1 cellular context compared by ENCODE assay signal in the genomic region with DNA sequence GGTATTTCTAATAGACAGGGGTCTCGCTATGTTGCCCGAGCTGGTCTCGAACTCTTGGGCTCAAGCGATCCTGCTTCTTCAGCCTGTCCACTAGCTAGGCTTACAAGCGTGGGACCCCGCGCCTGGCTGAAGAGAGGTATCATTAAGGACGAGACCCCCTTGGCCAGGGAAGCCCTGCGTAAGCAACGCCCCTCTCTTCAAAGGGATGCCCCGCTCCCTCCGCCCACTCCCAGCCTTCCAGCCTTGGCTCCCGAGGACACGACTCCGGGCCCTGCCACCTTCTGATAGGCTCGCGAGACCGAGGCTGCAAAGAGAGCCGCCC.
TF ChIP-seq lines count a peak whose summit lies in the region.

No MANE protein-coding gene starts in this region.

TF ChIP-seq in HepG2, 621 proteins besides CTCF, POLR2A, EP300 and RAD21:
- TF ChIP-seq ZNF281 (CRISPR knock-in tag; IDR thresholded peaks at IDR 0.05; ENCODE audit: borderline replicate concordance) = no peak
- TF ChIP-seq ZBTB7A (CRISPR knock-in tag; IDR thresholded peaks at IDR 0.05) = no peak
- TF ChIP-seq NR3C1 (CRISPR knock-in tag; IDR thresholded peaks at IDR 0.05) = no peak
- 0 out of 2 replicates have a peak, but pooled peaks have one; percentile 2 for TF ChIP-seq WIZ (CRISPR knock-in tag; IDR thresholded peaks at IDR 0.05)
- 0 out of 2 replicates have a peak, but pooled peaks have one; percentile 39 for TF ChIP-seq HINFP (CRISPR knock-in tag; IDR thresholded peaks at IDR 0.05; ENCODE audit: low read depth)
- TF ChIP-seq MTA1 (CRISPR knock-in tag; IDR thresholded peaks at IDR 0.05; ENCODE audit: borderline replicate concordance) = 0 out of 2 replicates have a peak, but pooled peaks have one; percentile 18
- no peak for TF ChIP-seq KLF13 (CRISPR knock-in tag; IDR thresholded peaks at IDR 0.05)
- no peak for TF ChIP-seq TAF15 (IDR thresholded peaks at IDR 0.05; ENCODE audit: low read depth, low read length, poor library complexity, severe bottlenecking)
- TF ChIP-seq, protein P1, sequence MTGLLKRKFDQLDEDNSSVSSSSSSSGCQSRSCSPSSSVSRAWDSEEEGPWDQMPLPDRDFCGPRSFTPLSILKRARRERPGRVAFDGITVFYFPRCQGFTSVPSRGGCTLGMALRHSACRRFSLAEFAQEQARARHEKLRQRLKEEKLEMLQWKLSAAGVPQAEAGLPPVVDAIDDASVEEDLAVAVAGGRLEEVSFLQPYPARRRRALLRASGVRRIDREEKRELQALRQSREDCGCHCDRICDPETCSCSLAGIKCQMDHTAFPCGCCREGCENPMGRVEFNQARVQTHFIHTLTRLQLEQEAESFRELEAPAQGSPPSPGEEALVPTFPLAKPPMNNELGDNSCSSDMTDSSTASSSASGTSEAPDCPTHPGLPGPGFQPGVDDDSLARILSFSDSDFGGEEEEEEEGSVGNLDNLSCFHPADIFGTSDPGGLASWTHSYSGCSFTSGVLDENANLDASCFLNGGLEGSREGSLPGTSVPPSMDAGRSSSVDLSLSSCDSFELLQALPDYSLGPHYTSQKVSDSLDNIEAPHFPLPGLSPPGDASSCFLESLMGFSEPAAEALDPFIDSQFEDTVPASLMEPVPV (CRISPR knock-in tag; IDR thresholded peaks at IDR 0.05) = no peak
- peak; percentile 50; the same call in 1 of the 2 replicates for TF ChIP-seq TCF7 (IDR thresholded peaks at IDR 0.05; ENCODE audit: low read depth)
- no peak for TF ChIP-seq SAFB2 (CRISPR knock-in tag; IDR thresholded peaks at IDR 0.05; ENCODE audit: borderline replicate concordance, low read depth)
- peak; percentile 52 for TF ChIP-seq ZBTB38 (CRISPR knock-in tag; IDR thresholded peaks at IDR 0.05)
- TF ChIP-seq ZNF761 (CRISPR knock-in tag; conservative IDR thresholded peaks at IDR 0.05) = 0 out of 2 replicates have a peak, but pooled peaks have one; percentile 12
- peak; percentile 47; the same call in 1 of the 3 replicates for TF ChIP-seq MXI1 (IDR thresholded peaks at IDR 0.05; ENCODE audit: borderline replicate concordance, low read depth, low read length)
- TF ChIP-seq SKI (IDR thresholded peaks at IDR 0.05; ENCODE audit: partially characterized antibody) = no peak
- peak; percentile 14; the same call in 1 of the 2 replicates for TF ChIP-seq BORCS8-MEF2B (CRISPR knock-in tag; IDR thresholded peaks at IDR 0.05)
- TF ChIP-seq NR2F6 (IDR thresholded peaks at IDR 0.05) = no peak
- TF ChIP-seq NR2F6 (CRISPR knock-in tag; IDR thresholded peaks at IDR 0.05) = peak; percentile 7; the same call in 1 of the 2 replicates
- TF ChIP-seq ZNF230 (CRISPR knock-in tag; IDR thresholded peaks at IDR 0.05) = peak; percentile 50; the same call in 1 of the 2 replicates
- TF ChIP-seq HOXA5 (CRISPR knock-in tag; IDR thresholded peaks at IDR 0.05) = 0 out of 2 replicates have a peak, but pooled peaks have one; percentile 21
- TF ChIP-seq ZBTB7B (CRISPR knock-in tag; IDR thresholded peaks at IDR 0.05) = 0 out of 2 replicates have a peak, but pooled peaks have one; percentile 41
- no peak for TF ChIP-seq SNAPC4 (CRISPR knock-in tag; IDR thresholded peaks at IDR 0.05)
- TF ChIP-seq ZNF788 (CRISPR knock-in tag; IDR thresholded peaks at IDR 0.05; ENCODE audit: borderline replicate concordance) = 0 out of 2 replicates have a peak, but pooled peaks have one; percentile 31
- no peak for TF ChIP-seq ZNF577 (CRISPR knock-in tag; IDR thresholded peaks at IDR 0.05; ENCODE audit: borderline replicate concordance, low read depth)
- no peak for TF ChIP-seq XBP1 (CRISPR knock-in tag; IDR thresholded peaks at IDR 0.05)
- peak; percentile 73; the same call in 1 of the 2 replicates for TF ChIP-seq TBX3 (IDR thresholded peaks at IDR 0.05; ENCODE audit: borderline replicate concordance)
- TF ChIP-seq HIVEP1 (CRISPR knock-in tag; IDR thresholded peaks at IDR 0.05) = 0 out of 2 replicates have a peak, but pooled peaks have one; percentile 28
- peak; percentile 22; the same call in 1 of the 2 replicates for TF ChIP-seq ZNF619 (CRISPR knock-in tag; IDR thresholded peaks at IDR 0.05)
- TF ChIP-seq SOX6 (IDR thresholded peaks at IDR 0.05) = no peak
- TF ChIP-seq SOX6 (CRISPR knock-in tag; IDR thresholded peaks at IDR 0.05) = peak; percentile 32; the same call in 1 of the 2 replicates
- TF ChIP-seq SPEN (CRISPR knock-in tag; IDR thresholded peaks at IDR 0.05; ENCODE audit: low read depth) = peak; percentile 32; the same call in 1 of the 2 replicates
- peak; percentile 83; the same call in 1 of the 2 replicates for TF ChIP-seq ZNF121 (CRISPR knock-in tag; IDR thresholded peaks at IDR 0.05)
- TF ChIP-seq ZNF576 (CRISPR knock-in tag; IDR thresholded peaks at IDR 0.05) = no peak
- peak; percentile 6; the same call in 1 of the 2 replicates for TF ChIP-seq SALL1 (CRISPR knock-in tag; IDR thresholded peaks at IDR 0.05)
- 0 out of 2 replicates have a peak, but pooled peaks have one; percentile 37 for TF ChIP-seq POLR2AphosphoS5 (IDR thresholded peaks at IDR 0.05; ENCODE audit: low read depth, low read length)
